Comparison of ENCODE assay signal across 19 cellular contexts in the genomic region with DNA sequence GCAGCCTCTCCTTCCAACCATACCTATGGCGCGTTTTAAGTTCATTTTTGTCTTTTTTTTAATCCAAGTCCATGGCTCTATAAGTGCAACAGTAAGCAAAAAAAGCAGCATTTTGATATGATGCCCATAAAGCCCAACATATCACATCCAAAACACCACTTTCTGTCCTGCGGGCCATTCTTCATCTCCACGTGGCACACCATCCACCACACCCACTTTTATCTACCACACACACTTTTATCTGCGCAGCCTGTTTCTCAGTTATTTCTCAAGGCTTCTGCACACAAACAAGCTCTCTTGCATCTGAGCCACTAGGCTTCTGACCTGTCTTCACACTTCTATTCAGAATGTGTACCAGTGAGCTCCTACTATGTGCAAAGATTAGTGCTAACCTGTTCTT.
"Had no signal": no experiment of that assay in that cellular context is flagged by ENCODE, and none has a peak within 500 bp of the region (broad histone marks: within the 10 kb centered on the region; RNA-seq: fewer than 3 reads in every experiment).

No MANE protein-coding gene starts in this region.

- H3K27ac Mint-ChIP-seq: activated naive CD4-positive, alpha-beta T cell treated with anti-CD3 and anti-CD28 coated beads, Interleukin-2, amount 10 ng/mL, durations not matched to agents 7 days and 5 days; natural killer cell treated with Interleukin-12 subunit alpha and Interleukin-12 subunit beta and Interleukin-15 and Interleukin-18, amount 100 ng/mL, for 72 hours; T-helper 1 cell treated with Interleukin-12 subunit alpha and Interleukin-12 subunit beta and Interleukin-4 antibody, amounts not matched to agents 30 μg/mL and 1 μg/mL, for 36 hours had no signal

- H3K36me3 Mint-ChIP-seq: natural killer cell treated with Interleukin-12 subunit alpha and Interleukin-12 subunit beta and Interleukin-15 and Interleukin-18, amount 100 ng/mL, for 72 hours had no signal

- H3K27ac ChIP-seq: colonic mucosa, esophagus squamous epithelium, gastroesophageal sphincter, heart left ventricle, prostate gland, tibial artery, uterus had no signal

- H3K9me3 Mint-ChIP-seq: activated naive CD4-positive, alpha-beta T cell treated with anti-CD3 and anti-CD28 coated beads, Interleukin-2, amount 10 ng/mL, durations not matched to agents 7 days and 5 days; activated T-cell treated with anti-CD3 and anti-CD28 coated beads, Interleukin-2, amount 50 U/mL, for 4 hours; natural killer cell treated with Interleukin-12 subunit alpha and Interleukin-12 subunit beta and Interleukin-15 and Interleukin-18, amount 100 ng/mL, for 72 hours; stimulated activated naive CD8-positive, alpha-beta T cell treated with anti-CD3 and anti-CD28 coated beads, Interleukin-15, Interleukin-2, amounts not matched to agents 100 ng/mL and 50 ng/mL, for 24 hours; T-helper 1 cell treated with Interleukin-12 subunit alpha and Interleukin-12 subunit beta and Interleukin-4 antibody, amounts not matched to agents 30 μg/mL and 1 μg/mL, for 36 hours had no signal

- H3K4me1 ChIP-seq: prostate gland, uterus had no signal

- H3K4me3 Mint-ChIP-seq: activated naive CD4-positive, alpha-beta T cell treated with anti-CD3 and anti-CD28 coated beads, Interleukin-2, amount 10 ng/mL, durations not matched to agents 7 days and 5 days; activated T-cell treated with anti-CD3 and anti-CD28 coated beads, Interleukin-2, amount 50 U/mL, for 4 hours; natural killer cell treated with Interleukin-12 subunit alpha and Interleukin-12 subunit beta and Interleukin-15 and Interleukin-18, amount 100 ng/mL, for 72 hours; stimulated activated naive CD8-positive, alpha-beta T cell treated with anti-CD3 and anti-CD28 coated beads, Interleukin-15, Interleukin-2, amounts not matched to agents 100 ng/mL and 50 ng/mL, for 24 hours; T-helper 1 cell treated with Interleukin-12 subunit alpha and Interleukin-12 subunit beta and Interleukin-4 antibody, amounts not matched to agents 30 μg/mL and 1 μg/mL, for 36 hours had no signal

- DNase-seq: activated CD4-positive, alpha-beta T cell treated with anti-CD3 and anti-CD28 coated beads, Interleukin-2, amount 50 U/mL, for 48 hours; activated CD8-positive, alpha-beta memory T cell treated with anti-CD3 and anti-CD28 coated beads, Interleukin-2, amount 50 U/mL, for 48 hours; activated effector memory CD4-positive, alpha-beta T cell treated with Interleukin-2 at 50 U/mL for 16 hours; activated naive CD4-positive, alpha-beta T cell treated with anti-CD3 and anti-CD28 coated beads, Interleukin-2, amount 10 ng/mL, durations not matched to agents 7 days and 5 days; activated T-cell treated with anti-CD3 and anti-CD28 coated beads, Interleukin-2, amount 50 U/mL, for 4 hours; amygdala; colonic mucosa; esophagus squamous epithelium; heart left ventricle; left cardiac atrium; stimulated activated CD4-positive, alpha-beta T cell treated with anti-CD3 and anti-CD28 coated beads, Interleukin-4, amount 100 ng/mL, for 24 hours; tibial artery; uterus had no signal

- H3K27me3 ChIP-seq: colonic mucosa, esophagus squamous epithelium, gastroesophageal sphincter, heart left ventricle, tibial artery, uterus had no signal

- FAIRE-seq: islet of Langerhans had no signal

- H3K9me3 ChIP-seq: colonic mucosa, esophagus squamous epithelium, gastroesophageal sphincter, heart left ventricle, prostate gland, tibial artery, uterus had no signal

- ATAC-seq: activated T-cell treated with anti-CD3 and anti-CD28 coated beads, Interleukin-2, amount 50 U/mL, for 4 hours; gastroesophageal sphincter; heart left ventricle; left cardiac atrium; natural killer cell treated with Interleukin-12 subunit alpha and Interleukin-12 subunit beta and Interleukin-15 and Interleukin-18, amount 100 ng/mL, for 72 hours had no signal

- H3K4me3 ChIP-seq: colonic mucosa, esophagus squamous epithelium, gastroesophageal sphincter, heart left ventricle, prostate gland, tibial artery, uterus had no signal

- H3K36me3 ChIP-seq: colonic mucosa, gastroesophageal sphincter, heart left ventricle, prostate gland, tibial artery, uterus had no signal

- H3K27me3 Mint-ChIP-seq: activated naive CD4-positive, alpha-beta T cell treated with anti-CD3 and anti-CD28 coated beads, Interleukin-2, amount 10 ng/mL, durations not matched to agents 7 days and 5 days; natural killer cell treated with Interleukin-12 subunit alpha and Interleukin-12 subunit beta and Interleukin-15 and Interleukin-18, amount 100 ng/mL, for 72 hours; stimulated activated naive CD8-positive, alpha-beta T cell treated with anti-CD3 and anti-CD28 coated beads, Interleukin-15, Interleukin-2, amounts not matched to agents 100 ng/mL and 50 ng/mL, for 24 hours had no signal
